Comparison of ENCODE assay signal across 8 cellular contexts in the genomic region with DNA sequence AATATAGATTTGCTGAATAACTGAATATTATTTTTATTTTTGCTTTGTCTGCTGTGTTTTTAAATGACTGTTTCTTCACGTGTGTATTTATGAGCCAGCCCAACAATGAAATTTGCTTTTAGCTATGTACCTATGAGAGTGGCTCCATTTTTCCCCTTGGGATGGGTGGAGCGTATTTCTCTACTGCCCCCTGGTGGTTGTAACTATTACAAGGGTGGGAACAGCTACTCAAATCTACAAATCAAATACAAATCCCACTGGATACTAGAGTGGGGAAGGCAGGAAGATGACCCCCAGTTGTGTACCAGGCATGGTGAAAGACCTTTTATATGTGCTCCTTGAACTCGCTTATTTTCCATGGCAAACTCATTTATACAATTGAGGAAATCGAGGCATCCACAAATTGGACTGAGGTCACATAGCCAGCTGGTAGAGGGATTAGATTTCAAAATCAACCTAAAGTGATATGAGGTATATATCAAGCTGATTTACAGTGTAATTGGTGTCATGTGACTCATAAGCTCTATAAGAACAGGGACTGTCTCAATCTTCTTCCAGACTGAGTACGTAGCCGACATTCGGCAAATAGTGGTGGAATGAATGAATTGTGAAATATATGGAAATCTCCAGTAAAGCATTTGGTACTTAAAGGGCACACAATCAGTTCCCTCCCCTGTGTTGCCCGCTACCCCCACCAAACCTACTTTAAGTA.
DNase-seq lines count a peak whose midpoint lies in the region; ATAC-seq, FAIRE-seq and TF ChIP-seq lines count a peak whose summit lies in the region.

No MANE protein-coding gene starts in this region.

- ATAC-seq in A549 (peak; percentile 73 to 91; a peak in 4 of 6 replicates), HG02571 (IDR thresholded peaks at IDR 0.05; ENCODE audit: unreplicated experiment) (peak; percentile 59), SK-N-SH treated with all-trans-retinoic acid at 6 μM for 48 hours (peak; percentile 81), T-cell (replicated peaks in 1 of 4) (no peak)

- H3K27ac ChIP-seq in A549 = no peak overlapping the region

- no peak overlapping the region for H3K4me3 ChIP-seq in A549
- no peak overlapping the region for H3K4me3 ChIP-seq in NB4 (ENCODE audit: low read depth, low read length)

- TF ChIP-seq CTCF in A549 (IDR thresholded peaks at IDR 0.05) = peak; percentile 75
- peak; percentile 70 for TF ChIP-seq CTCF in NB4 (IDR thresholded peaks at IDR 0.05; ENCODE audit: low read depth, low read length)

- no peak for TF ChIP-seq EP300 in A549 (IDR thresholded peaks at IDR 0.05)

- H3K4me3 Mint-ChIP-seq in T-cell = no peak overlapping the region

- 38% methylated on average over 8 of the region's 8 CpGs for WGBS in A549 (ENCODE audit: missing lambda C conversion rate)

- H3K9me3 Mint-ChIP-seq in T-cell = no peaks in the 10 kb centered on the region

- POLR2A ChIA-PET in A549 (lab: Yijun Ruan, JAX) = interaction anchor here (1.0 kb wide), 1 partner anchor 30 kb away, joined by 3 read pairs; no protein-coding TSS in a partner anchor
- POLR2A ChIA-PET in T-cell (lab: Charles Lee) = no interaction called here

- no peak overlapping the region for H3K27ac Mint-ChIP-seq in T-cell

- CTCF ChIA-PET in A549 (lab: Yijun Ruan, JAX) (interaction anchor here (0.7 to 4.2 kb wide), 14 partner anchors 9 to 369 kb away, joined by 3 to 60 read pairs (median 4); no protein-coding TSS in a partner anchor), T-cell (lab: Charles Lee) (interaction anchor here (0.5 to 2.0 kb wide), 5 partner anchors 40 to 1529 kb away, joined by 3 to 13 read pairs (median 4); no protein-coding TSS in a partner anchor)

- H3K4me2 ChIP-seq in A549 = no peak overlapping the region

- no peaks in the 10 kb centered on the region for H3K36me3 Mint-ChIP-seq in T-cell

- peak; percentile 60 to 62 for TF ChIP-seq RAD21 in A549 (conservative IDR thresholded peaks at IDR 0.05 in 1 of 2, IDR thresholded peaks at IDR 0.05 in 1 of 2)

- no peak for TF ChIP-seq POLR2A in A549 (IDR thresholded peaks at IDR 0.05; ENCODE audit: low read length)
- no peak for TF ChIP-seq POLR2A in NB4 (IDR thresholded peaks at IDR 0.05; ENCODE audit: extremely low read depth, insufficient read length)

- DNase-seq in A549 (ENCODE audit: low read depth in 1 of 2, low spot score in 1 of 2) (peak; percentile 35 to 57), ELR (ENCODE audit: low read depth) (peak; percentile 82), NB4 (ENCODE audit: low read depth) (peak; percentile 58), fibroblast of the conjunctiva (ENCODE audit: low read depth) (peak; percentile 30), pons (ENCODE audit: low spot score) (peak; percentile 48), T-cell (no peak)

- FAIRE-seq in A549 (lab: Jason Lieb, UNC) = no peak

- 0 out of 3 replicates have a peak, but pooled peaks cover 6% of the 10 kb centered on the region for H3K4me1 ChIP-seq in A549

- H3K4me1 Mint-ChIP-seq in T-cell = no peaks in the 10 kb centered on the region

- no peaks in the 10 kb centered on the region for H3K9me3 ChIP-seq in A549

- peaks cover 6 to 11% of the 10 kb centered on the region in 2 donors for H3K27me3 Mint-ChIP-seq in T-cell

TF ChIP-seq in A549, 52 proteins besides CTCF, POLR2A, EP300 and RAD21:
- TF ChIP-seq SMC3 (IDR thresholded peaks at IDR 0.05) (peak; percentile 76), HDAC2 (IDR thresholded peaks at IDR 0.05) (no peak), RFX5 (IDR thresholded peaks at IDR 0.05) (no peak)
- TF ChIP-seq, protein P1, sequence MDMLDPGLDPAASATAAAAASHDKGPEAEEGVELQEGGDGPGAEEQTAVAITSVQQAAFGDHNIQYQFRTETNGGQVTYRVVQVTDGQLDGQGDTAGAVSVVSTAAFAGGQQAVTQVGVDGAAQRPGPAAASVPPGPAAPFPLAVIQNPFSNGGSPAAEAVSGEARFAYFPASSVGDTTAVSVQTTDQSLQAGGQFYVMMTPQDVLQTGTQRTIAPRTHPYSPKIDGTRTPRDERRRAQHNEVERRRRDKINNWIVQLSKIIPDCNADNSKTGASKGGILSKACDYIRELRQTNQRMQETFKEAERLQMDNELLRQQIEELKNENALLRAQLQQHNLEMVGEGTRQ (IDR thresholded peaks at IDR 0.05) = no peak

TF ChIP-seq in SK-N-SH treated with all-trans-retinoic acid at 6 μM for 48 hours, 23 proteins besides CTCF, POLR2A, EP300 and RAD21:
- no peak for TF ChIP-seq ZC3H10 (CRISPR knock-in tag; IDR thresholded peaks at IDR 0.05)
TF ChIP-seq in SK-N-SH treated with all-trans-retinoic acid at 6 μM for 48 hours: peak in this region for 0.

Comparison
In these comparisons a context has a peak if more than half of its experiments do, and no peak if none do; other contexts are left out.
1. ATAC-seq: peak in A549 (2 of 2), HG02571 (single experiment) and SK-N-SH treated with all-trans-retinoic acid at 6 μM for 48 hours (single experiment); none in T-cell (0 of 4).
2. DNase-seq: peak in A549 (2 of 2), ELR (single experiment), NB4 (single experiment), fibroblast of the conjunctiva (single experiment) and pons (single experiment); none in T-cell (0 of 34).